In genomic region chr1:5493708-5494390, GRCh38 we compare ENCODE assay signal across 16 cellular contexts.
"Had no signal": no experiment of that assay in that cellular context is flagged by ENCODE, and none has a peak within 500 bp of the region (broad histone marks: within the 10 kb centered on the region; RNA-seq: fewer than 3 reads in every experiment).

No MANE protein-coding gene starts in this region.

- H3K9me2 ChIP-seq: SK-N-SH had no signal

- H3K4me3 ChIP-seq: coronary artery, esophagus muscularis mucosa, ovary had no signal

- H3K27me3 ChIP-seq: ovary had no signal

- DNase-seq: activated CD4-positive, alpha-beta T cell treated with anti-CD3 and anti-CD28 coated beads, Interleukin-2, amount 50 U/mL, for 4 hours; activated CD4-positive, CD25-positive, alpha-beta regulatory T cell treated with anti-CD3 and anti-CD28 coated beads, Interleukin-2, amount 50 U/mL, for 72 hours; activated naive CD4-positive, alpha-beta T cell treated with anti-CD3 and anti-CD28 coated beads, Interleukin-2, amount 50 U/mL, for 16 hours; activated T-cell treated with anti-CD3 and anti-CD28 coated beads, Interleukin-2, amount 50 U/mL, for 1 hour; kidney glomerular epithelial cell; left ventricle myocardium superior; mesenchymal stem cell; ovary; SK-N-SH; stimulated activated CD4-positive, alpha-beta T cell treated with anti-CD3 and anti-CD28 coated beads, Interleukin-15, amount 100 ng/mL, for 24 hours; stimulated activated CD4-positive, alpha-beta T cell treated with anti-CD3 and anti-CD28 coated beads, Interleukin-4, amount 100 ng/mL, for 1 hour; stimulated activated naive CD4-positive, alpha-beta T cell treated with Interleukin-2 at 50 U/mL for 16 hours; T-helper 1 cell; T1000 had no signal

- H3K36me3 ChIP-seq: esophagus muscularis mucosa, ovary had no signal

- H3K9me3 ChIP-seq: ovary, SK-N-SH had no signal

- H3K4me2 ChIP-seq: SK-N-SH had no signal

- H3K9ac ChIP-seq: SK-N-SH had no signal

- H3K27ac ChIP-seq: coronary artery, ovary had no signal
